ENCODE assay signal across 8 cellular contexts in the genomic region with DNA sequence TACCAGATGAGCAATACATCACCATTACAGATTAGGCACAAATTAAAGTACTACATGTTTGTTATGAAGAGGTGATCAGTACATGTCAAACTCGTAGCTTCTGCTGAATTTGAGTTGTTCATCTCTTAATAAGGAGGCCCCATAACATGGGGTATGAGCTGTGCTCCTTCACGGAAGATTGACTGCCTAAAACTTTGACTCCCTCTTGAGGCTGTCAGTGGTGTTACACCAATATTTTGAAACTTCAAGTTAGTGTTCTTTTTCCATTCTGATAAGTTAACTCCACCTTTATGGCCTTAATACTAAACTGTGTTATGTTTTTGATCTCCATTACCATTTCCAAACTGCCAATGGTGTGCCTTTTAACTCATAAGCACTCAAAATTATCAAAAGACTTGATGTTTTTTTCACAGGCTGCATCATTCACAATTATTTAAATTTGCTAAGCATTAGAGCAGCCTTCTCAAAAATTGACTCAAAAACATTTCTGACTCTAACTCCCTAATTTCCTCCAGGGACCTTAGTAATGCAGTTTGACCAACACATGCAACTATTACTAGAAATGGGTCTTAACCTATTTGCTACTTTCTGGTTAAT.
DNase-seq lines count a peak whose midpoint lies in the region; ATAC-seq and TF ChIP-seq lines count a peak whose summit lies in the region.

No MANE protein-coding gene starts in this region.

- TF ChIP-seq CTCF in VCaP (conservative IDR thresholded peaks at IDR 0.05), result peak; percentile 81

- peak; percentile 87 for ATAC-seq in GM21526 (IDR thresholded peaks at IDR 0.05; ENCODE audit: low FRiP score, unreplicated experiment)
- no peak for ATAC-seq in HG02763 (IDR thresholded peaks at IDR 0.05; ENCODE audit: unreplicated experiment)

- peak; percentile 39 for DNase-seq in GM03348 (ENCODE audit: low spot score)
- peak; percentile 22 for DNase-seq in HT1080 (ENCODE audit: low read depth)
- peak; percentile 67 for DNase-seq in iris pigment epithelial cell (ENCODE audit: low read depth)
- DNase-seq in stimulated activated CD4-positive, alpha-beta T cell treated with anti-CD3 and anti-CD28 coated beads, Interleukin-2, amount 100 ng/mL, for 24 hours, result no peak
- DNase-seq in effector CD8-positive, alpha-beta T cell (lab: John Stamatoyannopoulos, UW), result no peak

- H3K27ac ChIP-seq in VCaP, result no peak overlapping the region

Comparison
In these comparisons a context has a peak if more than half of its experiments do, and no peak if none do; other contexts are left out.
1. DNase-seq: peak in GM03348 (single experiment), HT1080 (single experiment) and iris pigment epithelial cell (single experiment); none in stimulated activated CD4-positive, alpha-beta T cell treated with anti-CD3 and anti-CD28 coated beads, Interleukin-2, amount 100 ng/mL, for 24 hours (0 of 2) and effector CD8-positive, alpha-beta T cell (single experiment).